In genomic region chr10:86022906-86023305, GRCh38 we compare ENCODE assay signal across 8 cellular contexts.
"Had no signal": no experiment of that assay in that cellular context is flagged by ENCODE, and none has a peak within 500 bp of the region (broad histone marks: within the 10 kb centered on the region; RNA-seq: fewer than 3 reads in every experiment).

No MANE protein-coding gene starts in this region.

- H3K27ac ChIP-seq: GM23248, HL-60 had no signal

- H3K9me3 Mint-ChIP-seq: IgD-negative memory B cell had no signal

- DNase-seq: GM23248, GOT3, H7, HCEC 1CT, KBM-7 had no signal

- H3K36me3 Mint-ChIP-seq: IgD-negative memory B cell had no signal

- H3K9ac ChIP-seq: GM23248 had no signal

- H3K4me3 ChIP-seq: GM23248 had no signal

- ATAC-seq: HepG2 had no signal

- H2AFZ ChIP-seq: GM23248 had no signal

- H3K4me3 Mint-ChIP-seq: IgD-negative memory B cell had no signal
